ENCODE assay signal across 1 cellular context in genomic region chr16:1492923-1493745, GRCh38.
TF ChIP-seq lines count a peak whose summit lies in the region.

TSS of gene TELO2 (plus strand) at chr16:1493360. CDS start at chr16:1494282, 922 bp downstream.

TF ChIP-seq in HepG2, 621 proteins besides CTCF, POLR2A, EP300 and RAD21 (continued from another document and continues in another):
- no peak for TF ChIP-seq ZNF281 (CRISPR knock-in tag; IDR thresholded peaks at IDR 0.05; ENCODE audit: borderline replicate concordance)
- TF ChIP-seq GMEB2 (CRISPR knock-in tag; IDR thresholded peaks at IDR 0.05; ENCODE audit: low read depth): 0 out of 2 replicates have a peak, but pooled peaks have one; percentile 15
- TF ChIP-seq IRF9 (CRISPR knock-in tag; IDR thresholded peaks at IDR 0.05; ENCODE audit: borderline replicate concordance): no peak
- peak; percentile 86 for TF ChIP-seq YEATS4 (CRISPR knock-in tag; IDR thresholded peaks at IDR 0.05; ENCODE audit: borderline replicate concordance)
- no peak for TF ChIP-seq FOXJ3 (CRISPR knock-in tag; IDR thresholded peaks at IDR 0.05; ENCODE audit: borderline replicate concordance)
- TF ChIP-seq ZBTB7B (CRISPR knock-in tag; IDR thresholded peaks at IDR 0.05): 0 out of 2 replicates have a peak, but pooled peaks have one; percentile 29
- TF ChIP-seq ETV6 (CRISPR knock-in tag; conservative IDR thresholded peaks at IDR 0.05): 0 out of 2 replicates have a peak, but pooled peaks have one; percentile 35
- peak; percentile 64 for TF ChIP-seq GABPB1 (CRISPR knock-in tag; IDR thresholded peaks at IDR 0.05)
- no peak for TF ChIP-seq ZNF546 (CRISPR knock-in tag; conservative IDR thresholded peaks at IDR 0.05)
- peak; percentile 9; the same call in 1 of the 2 replicates for TF ChIP-seq MED1 (CRISPR knock-in tag; IDR thresholded peaks at IDR 0.05)
- TF ChIP-seq MAX (IDR thresholded peaks at IDR 0.05): peak; percentile 93
- peak; percentile 35; the same call in 1 of the 2 replicates for TF ChIP-seq ZNF788 (CRISPR knock-in tag; IDR thresholded peaks at IDR 0.05; ENCODE audit: borderline replicate concordance)
- no peak for TF ChIP-seq FOXM1 (CRISPR knock-in tag; IDR thresholded peaks at IDR 0.05)
- TF ChIP-seq HHEX (CRISPR knock-in tag; IDR thresholded peaks at IDR 0.05): no peak
- TF ChIP-seq MAFK (conservative IDR thresholded peaks at IDR 0.05 in 1 of 2, IDR thresholded peaks at IDR 0.05 in 1 of 2; ENCODE audit: low read length in 2 of 2): no peak
- TF ChIP-seq ZNF10 (CRISPR knock-in tag; IDR thresholded peaks at IDR 0.05; ENCODE audit: borderline replicate concordance, low read depth): no peak
- peak; percentile 39; the same call in 1 of the 2 replicates for TF ChIP-seq KDM2A (CRISPR knock-in tag; IDR thresholded peaks at IDR 0.05; ENCODE audit: borderline replicate concordance, low read depth)
- TF ChIP-seq MYPOP (CRISPR knock-in tag; IDR thresholded peaks at IDR 0.05): no peak
- no peak for TF ChIP-seq ZFP41 (CRISPR knock-in tag; IDR thresholded peaks at IDR 0.05; ENCODE audit: borderline replicate concordance)
- TF ChIP-seq ZNF713 (CRISPR knock-in tag; IDR thresholded peaks at IDR 0.05): no peak
- peak; percentile 42; the same call in 1 of the 2 replicates for TF ChIP-seq NR2F2 (IDR thresholded peaks at IDR 0.05; ENCODE audit: borderline replicate concordance, low read depth)
- no peak for TF ChIP-seq CREB1 (IDR thresholded peaks at IDR 0.05)
- no peak for TF ChIP-seq CREB1 (CRISPR knock-in tag; IDR thresholded peaks at IDR 0.05)
- TF ChIP-seq PITX1 (CRISPR knock-in tag; IDR thresholded peaks at IDR 0.05): 0 out of 2 replicates have a peak, but pooled peaks have one; percentile 18
- no peak; the same call in 1 of the 2 replicates for TF ChIP-seq ZBTB49 (CRISPR knock-in tag; IDR thresholded peaks at IDR 0.05; ENCODE audit: borderline replicate concordance)
- TF ChIP-seq ZNF879 (CRISPR knock-in tag; IDR thresholded peaks at IDR 0.05): peak; percentile 69; the same call in 1 of the 2 replicates
- TF ChIP-seq GPBP1L1 (CRISPR knock-in tag; IDR thresholded peaks at IDR 0.05): no peak
- no peak for TF ChIP-seq PRDM15 (CRISPR knock-in tag; IDR thresholded peaks at IDR 0.05)
- TF ChIP-seq MTF2 (CRISPR knock-in tag; IDR thresholded peaks at IDR 0.05; ENCODE audit: borderline replicate concordance): no peak
- 0 out of 2 replicates have a peak, but pooled peaks have one; percentile 46 for TF ChIP-seq ZNF547 (CRISPR knock-in tag; IDR thresholded peaks at IDR 0.05)
- no peak for TF ChIP-seq ZNF275 (CRISPR knock-in tag; IDR thresholded peaks at IDR 0.05; ENCODE audit: borderline replicate concordance)
- no peak for TF ChIP-seq CSRNP2 (CRISPR knock-in tag; conservative IDR thresholded peaks at IDR 0.05; ENCODE audit: low read depth)
- TF ChIP-seq ZNF687 (CRISPR knock-in tag; IDR thresholded peaks at IDR 0.05): peak; percentile 93
